2 cellular contexts compared by ENCODE assay signal in genomic region chr19:37353968-37354367, GRCh38.
TF ChIP-seq lines count a peak whose summit lies in the region.

No MANE protein-coding gene starts in this region.

TF ChIP-seq in HepG2, 621 proteins besides CTCF, POLR2A, EP300 and RAD21:
- no peak for TF ChIP-seq HOXD1 (CRISPR knock-in tag; IDR thresholded peaks at IDR 0.05)
- peak; percentile 93 for TF ChIP-seq HNRNPK (IDR thresholded peaks at IDR 0.05; ENCODE audit: low read depth, low read length, poor library complexity, severe bottlenecking)
- TF ChIP-seq ATF3 (CRISPR knock-in tag; IDR thresholded peaks at IDR 0.05) = no peak
- 0 out of 2 replicates have a peak, but pooled peaks have one; percentile 29 for TF ChIP-seq PCBP1 (IDR thresholded peaks at IDR 0.05; ENCODE audit: borderline replicate concordance, low read depth, low read length)
TF ChIP-seq in HepG2: peak in this region for 2.

TF ChIP-seq in K562, 482 proteins besides CTCF, POLR2A, EP300 and RAD21:
- peak; percentile 55 for TF ChIP-seq PCBP1 (IDR thresholded peaks at IDR 0.05; ENCODE audit: low read depth, low read length, poor library complexity, severe bottlenecking)
- no peak for TF ChIP-seq ZNF431 (CRISPR knock-in tag; IDR thresholded peaks at IDR 0.05)
- TF ChIP-seq PCBP2 (IDR thresholded peaks at IDR 0.05; ENCODE audit: low read depth, low read length, poor library complexity, severe bottlenecking) = peak; percentile 79
- TF ChIP-seq HNRNPK (IDR thresholded peaks at IDR 0.05; ENCODE audit: low read depth, low read length, poor library complexity, severe bottlenecking) = peak; percentile 89
